Comparison of ENCODE assay signal across 1 cellular context in genomic region chr22:49726022-49726681, GRCh38.
TF ChIP-seq lines count a peak whose summit lies in the region.

No MANE protein-coding gene starts in this region.

TF ChIP-seq in IMR-90, 13 proteins besides CTCF, POLR2A, EP300 and RAD21 (continued from another document):
- TF ChIP-seq NFE2L2 (IDR thresholded peaks at IDR 0.05; ENCODE audit: low read depth, low read length) (no peak), USF2 (IDR thresholded peaks at IDR 0.05; ENCODE audit: low read depth, low read length) (no peak), MXI1 (IDR thresholded peaks at IDR 0.05; ENCODE audit: borderline replicate concordance, low read depth, low read length) (no peak), CHD1 (IDR thresholded peaks at IDR 0.05; ENCODE audit: low read depth, low read length) (no peak), ELK1 (IDR thresholded peaks at IDR 0.05; ENCODE audit: borderline replicate concordance, low read depth, low read length) (no peak)
TF ChIP-seq in IMR-90: peak in this region for 0.
